In genomic region chr13:72221276-72221962, GRCh38 we compare ENCODE assay signal across 8 cellular contexts.
DNase-seq lines count a peak whose midpoint lies in the region; ATAC-seq and TF ChIP-seq lines count a peak whose summit lies in the region.

No MANE protein-coding gene starts in this region.

- no peak overlapping the region for H3K56ac ChIP-seq in H9 (ENCODE audit: insufficient read length, low read depth, low read length)

- H3K4me3 Mint-ChIP-seq in Calu3 (ENCODE audit: low read depth, unreplicated experiment) (no peak overlapping the region), H9 (no peak overlapping the region)

- H3K9me3 ChIP-seq in H9 (ENCODE audit: control insufficient read depth, low read depth, low read length) (no peaks in the 10 kb centered on the region), spleen (peaks cover 0 to 20% (median 1%) of the 10 kb centered on the region in 8 donors)

- intact Hi-C loops in Calu3 (cut with micrococcal nuclease; ENCODE audit: unreplicated experiment), result no loop called here
- intact Hi-C loops in spleen (cut with DNase I; ENCODE audit: low total_unique reads), result no loop called here

- H3T11ph ChIP-seq in H9 (ENCODE audit: low read length), result no peak overlapping the region

- H3K27ac ChIP-seq in H9 (ENCODE audit: insufficient read length, low read depth, low read length) (no peak overlapping the region), spleen (no peak overlapping the region)

- H3K14ac ChIP-seq in H9 (ENCODE audit: insufficient read depth, low read length), result no peak overlapping the region

- H3K4me2 ChIP-seq in H9 (ENCODE audit: insufficient read depth, insufficient read length, low read length), result no peak overlapping the region

- H3K4me1 ChIP-seq in H9 (ENCODE audit: insufficient read depth, low read length) (no peaks in the 10 kb centered on the region), spleen (no peaks in the 10 kb centered on the region)

- no peaks in the 10 kb centered on the region for H3K36me3 ChIP-seq in spleen

- H4K5ac ChIP-seq in H9 (ENCODE audit: insufficient read length, low read depth, low read length), result no peak overlapping the region

- H3K9me3 Mint-ChIP-seq in Calu3 (ENCODE audit: low read depth, unreplicated experiment), result no peaks in the 10 kb centered on the region
- peaks cover 0 to 2% of the 10 kb centered on the region in 2 experiments; a peak in 2 of 5 replicates for H3K9me3 Mint-ChIP-seq in H9

- no peak overlapping the region for H2BK12ac ChIP-seq in H9 (ENCODE audit: insufficient read length, low read depth, low read length)

- H2BK120ac ChIP-seq in H9 (ENCODE audit: low read depth, low read length, poor library complexity, severe bottlenecking), result no peak overlapping the region

- ATAC-seq in esophagus mucosa (peak; percentile 88), GM18873 (IDR thresholded peaks at IDR 0.05; ENCODE audit: low FRiP score, unreplicated experiment) (no peak), HG03135 (IDR thresholded peaks at IDR 0.05; ENCODE audit: unreplicated experiment) (no peak)

- TF ChIP-seq POLR2A in spleen (IDR thresholded peaks at IDR 0.05), result no peak

- H3K27me3 ChIP-seq in H9 (ENCODE audit: insufficient read depth, low read length), result no peaks in the 10 kb centered on the region
- no peaks in the 10 kb centered on the region for H3K27me3 ChIP-seq in spleen (replicated peaks in 1 of 7)

- H3K18ac ChIP-seq in H9 (ENCODE audit: insufficient read length, low read depth, low read length), result no peak overlapping the region

- H3K4me1 Mint-ChIP-seq in Calu3 (ENCODE audit: low read depth, unreplicated experiment) (no peaks in the 10 kb centered on the region), H9 (no peaks in the 10 kb centered on the region)

- no TSS peak for BruUV-seq in Calu3 (replicated peaks; lab: Mats Ljungman, UMichigan)

- H4K8ac ChIP-seq in H9 (replicated peaks; ENCODE audit: insufficient read length, low read depth, low read length), result no peak overlapping the region

- no peak overlapping the region for H2BK5ac ChIP-seq in H9 (ENCODE audit: insufficient read length, low read length)

- CTCF ChIA-PET in Calu3 (lab: Charles Lee), result no interaction called here

- no peak for TF ChIP-seq CTCF in Calu3 (IDR thresholded peaks at IDR 0.05; ENCODE audit: unreplicated experiment)
- TF ChIP-seq CTCF in H9 (conservative IDR thresholded peaks at IDR 0.05), result peak; percentile 90
- peak in 7 of 11 experiments; percentile 13 to 57 (median 33) for TF ChIP-seq CTCF in spleen (IDR thresholded peaks at IDR 0.05 in 8 of 11, conservative IDR thresholded peaks at IDR 0.05 in 3 of 11)

- no peak overlapping the region for H2AK5ac ChIP-seq in H9 (ENCODE audit: insufficient read length, low read length)

- H2BK15ac ChIP-seq in H9 (ENCODE audit: low read depth, low read length), result no peak overlapping the region

- H3K79me1 ChIP-seq in H9 (ENCODE audit: insufficient read depth, low read depth, low read length, poor library complexity, severe bottlenecking), result no peaks in the 10 kb centered on the region

- H4K20me1 ChIP-seq in H9 (ENCODE audit: control insufficient read depth, insufficient read depth, insufficient read length), result no peaks in the 10 kb centered on the region

- no peak overlapping the region for H3K23ac ChIP-seq in H9 (ENCODE audit: insufficient read length, low read depth, low read length)

- no peak overlapping the region for H3K9ac ChIP-seq in H9 (ENCODE audit: extremely low read depth, insufficient read length, low read length)

- H3K27me3 Mint-ChIP-seq in Calu3 (ENCODE audit: unreplicated experiment) (no peaks in the 10 kb centered on the region), H9 (ENCODE audit: low read depth) (no peaks in the 10 kb centered on the region)

- no peak overlapping the region for H4K91ac ChIP-seq in H9 (ENCODE audit: insufficient read length, low read depth, low read length)

- H2AFZ ChIP-seq in H9 (ENCODE audit: low read length), result no peak overlapping the region

- H3K27ac Mint-ChIP-seq in Calu3 (ENCODE audit: unreplicated experiment), result no peak overlapping the region
- no peak overlapping the region for H3K27ac Mint-ChIP-seq in H9

- no peaks in the 10 kb centered on the region for H3K23me2 ChIP-seq in H9 (ENCODE audit: insufficient read length, low read depth, low read length, poor library complexity, severe bottlenecking)

- no peak overlapping the region for H3K4ac ChIP-seq in H9 (ENCODE audit: low read depth, low read length)

- no peak overlapping the region for H2BK20ac ChIP-seq in H9 (ENCODE audit: low read depth, low read length, poor library complexity, severe bottlenecking)

- H3K4me3 ChIP-seq in spleen, result no peak overlapping the region

- DNase-seq in Calu3 (peak; percentile 20), H9 (peak; percentile 91), NOMO-1 treated with dmso at 0.1 percent for 144 hours (lab: John Stamatoyannopoulos, UW; ENCODE audit: unreplicated experiment) (peak; percentile 4), spleen (peak; percentile 77), ureter (ENCODE audit: low spot score) (no peak)

- H3K79me2 ChIP-seq in H9 (ENCODE audit: insufficient read depth, low read length), result no peaks in the 10 kb centered on the region

- H3K36me3 Mint-ChIP-seq in Calu3 (ENCODE audit: insufficient read depth, unreplicated experiment) (no peaks in the 10 kb centered on the region), H9 (ENCODE audit: insufficient read depth in 1 of 3, low read depth in 3 of 3) (no peaks in the 10 kb centered on the region)

- WGBS in H9 (ENCODE audit: extremely low coverage, insufficient read length, low lambda C conversion rate), result no CpG with 5 or more reads among the region's 9 CpGs
- 61 to 67% (median 65%) methylated on average over 8 to 9 of the region's 9 CpGs for WGBS in spleen, 5 donors
